ENCODE assay signal across 6 cellular contexts in the genomic region with DNA sequence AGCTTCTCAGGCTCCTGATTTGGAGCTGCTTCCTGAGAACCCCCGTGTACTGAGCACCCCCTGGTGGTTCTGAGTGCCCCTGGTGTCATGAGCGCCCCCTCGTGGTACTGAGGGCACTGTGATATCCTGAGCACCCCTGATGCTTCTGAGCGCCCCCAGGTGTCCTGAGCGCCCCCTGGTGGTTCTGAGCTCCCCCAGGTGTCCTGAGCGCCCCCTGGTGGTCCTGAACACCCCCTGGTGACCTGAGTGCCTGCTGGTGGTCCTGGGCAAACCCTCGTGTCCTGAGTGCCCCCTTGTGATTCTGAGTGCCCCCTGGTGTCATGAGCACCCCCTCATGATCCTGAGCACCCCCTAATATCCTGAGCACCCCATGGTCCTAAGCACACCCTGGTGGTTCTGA.
DNase-seq lines count a peak whose midpoint lies in the region; ATAC-seq, FAIRE-seq and TF ChIP-seq lines count a peak whose summit lies in the region.
"Not testable (repeated sequence)": the region's sequence is repeated elsewhere in the genome, so short reads cannot be mapped to it uniquely, and the experiment has no call there.

No MANE protein-coding gene starts in this region.

- H3F3A ChIP-seq in PC-9 (ENCODE audit: insufficient read depth, low read depth); SK-N-SH (replicated peaks; ENCODE audit: insufficient read depth): not testable (repeated sequence)

- POLR2A ChIA-PET in PC-9 (lab: Charles Lee; ENCODE audit: unreplicated experiment); SK-N-SH (lab: Yijun Ruan, JAX); HepG2 (lab: Yijun Ruan, JAX): not testable (repeated sequence)

- not testable (repeated sequence) for ATAC-seq in activated T-cell treated with anti-CD3 and anti-CD28 coated beads, Interleukin-2, amount 50 U/mL, for 72 hours (replicated peaks in 1 of 2)
- ATAC-seq in HepG2 = peak; percentile 32; the same call in 2 of the 3 replicates

- in situ Hi-C loops in HepG2 (cut with HindIII; ENCODE audit: extremely low pct_ligation_motif_present, low pct_unique_long_range_greater_than_20kb) = not testable (repeated sequence)

- WGBS in SK-N-SH (ENCODE audit: low lambda C conversion rate) = no CpG with 5 or more reads among the region's 7 CpGs
- WGBS in HepG2 (ENCODE audit: low lambda C conversion rate) = 0% methylated on average over 1 of the region's 7 CpGs

- H3K27ac Mint-ChIP-seq in activated T-cell treated with anti-CD3 and anti-CD28 coated beads, Interleukin-2, amount 50 U/mL, for 72 hours = not testable (repeated sequence)

- TF ChIP-seq POLR2A in HepG2 (IDR thresholded peaks at IDR 0.05; ENCODE audit: insufficient read depth in 1 of 2, low read depth in 2 of 2, low read length in 2 of 2) = not testable (repeated sequence)

- not testable (repeated sequence) for H3K27me3 Mint-ChIP-seq in activated T-cell treated with anti-CD3 and anti-CD28 coated beads, Interleukin-2, amount 50 U/mL, for 72 hours (ENCODE audit: low read depth)

- not testable (repeated sequence) for H3K9me2 ChIP-seq in PC-9 (ENCODE audit: insufficient read depth); SK-N-SH

- FAIRE-seq in HepG2 (lab: Jason Lieb, UNC) = not testable (repeated sequence)

- H3K79me2 ChIP-seq in PC-9 (ENCODE audit: low read depth); SK-N-SH (ENCODE audit: insufficient read depth); HepG2 (ENCODE audit: insufficient read depth, low read length): not testable (repeated sequence)

- not testable (repeated sequence) for H3K9me3 Mint-ChIP-seq in activated T-cell treated with anti-CD3 and anti-CD28 coated beads, Interleukin-2, amount 50 U/mL, for 72 hours

- not testable (repeated sequence) for H2AFZ ChIP-seq in PC-9; SK-N-SH (ENCODE audit: low read depth); HepG2 (ENCODE audit: low read length)

- H3K4me1 ChIP-seq in PC-9 (replicated peaks; ENCODE audit: insufficient read depth); SK-N-SH (ENCODE audit: control insufficient read depth in 1 of 2, insufficient read depth in 2 of 2, low read depth in 1 of 2, low read length in 1 of 2); HepG2 (ENCODE audit: insufficient read depth, low read length): not testable (repeated sequence)

- H3K4me1 Mint-ChIP-seq in activated T-cell treated with anti-CD3 and anti-CD28 coated beads, Interleukin-2, amount 50 U/mL, for 72 hours (ENCODE audit: low read depth) = not testable (repeated sequence)

- TF ChIP-seq CTCF in C4-2B (conservative IDR thresholded peaks at IDR 0.05) = peak; percentile 30
- peak; percentile 25; the same call in 1 of the 2 replicates for TF ChIP-seq CTCF in LNCAP (IDR thresholded peaks at IDR 0.05)
- peak; percentile 40 for TF ChIP-seq CTCF in PC-9 (conservative IDR thresholded peaks at IDR 0.05)
- TF ChIP-seq CTCF in SK-N-SH (IDR thresholded peaks at IDR 0.05) = peak; percentile 43
- TF ChIP-seq CTCF in HepG2 (CRISPR knock-in tag; IDR thresholded peaks at IDR 0.05) = peak; percentile 63

- H3K9me3 ChIP-seq in PC-9 (ENCODE audit: insufficient read depth, low read depth); SK-N-SH; HepG2 (ENCODE audit: low read length): not testable (repeated sequence)

- not testable (repeated sequence) for H3K36me3 ChIP-seq in PC-9 (ENCODE audit: low read depth); SK-N-SH (replicated peaks in 1 of 2; ENCODE audit: control insufficient read depth in 1 of 2, insufficient read depth in 2 of 2, low read length in 1 of 2); HepG2 (replicated peaks in 1 of 2; ENCODE audit: control insufficient read depth in 1 of 2, insufficient read depth in 2 of 2, low read length in 2 of 2)

- CTCF ChIA-PET in PC-9 (lab: Charles Lee); SK-N-SH (lab: Yijun Ruan, JAX); HepG2 (lab: Yijun Ruan, JAX; ENCODE audit: low intra/inter-chr PET ratio, low total read pairs): not testable (repeated sequence)

- peak in 1 of 2 experiments; percentile 20 for DNase-seq in PC-9
- DNase-seq in SK-N-SH; HepG2 (ENCODE audit: low spot score): not testable (repeated sequence)
- peak; percentile 8 to 19 for DNase-seq in activated T-cell treated with anti-CD3 and anti-CD28 coated beads, Interleukin-2, amount 50 U/mL, for 72 hours

- not testable (repeated sequence) for H4K20me1 ChIP-seq in PC-9 (ENCODE audit: insufficient read depth); SK-N-SH (ENCODE audit: insufficient read depth); HepG2 (ENCODE audit: insufficient read depth, low read length)

- H3K27me3 ChIP-seq in PC-9 (ENCODE audit: insufficient read depth, low read depth); SK-N-SH (ENCODE audit: insufficient read depth); HepG2 (ENCODE audit: control insufficient read depth in 1 of 2, insufficient read depth in 2 of 2, low read length in 2 of 2): not testable (repeated sequence)

- not testable (repeated sequence) for BruUV-seq in PC-9 (replicated peaks; lab: Mats Ljungman, UMichigan); HepG2 (replicated peaks; lab: Mats Ljungman, UMichigan)

- not testable (repeated sequence) for H3K4me3 Mint-ChIP-seq in activated T-cell treated with anti-CD3 and anti-CD28 coated beads, Interleukin-2, amount 50 U/mL, for 72 hours

- not testable (repeated sequence) for H3K9ac ChIP-seq in SK-N-SH; HepG2 (ENCODE audit: insufficient read depth, low read depth, low read length)

- not testable (repeated sequence) for TF ChIP-seq EP300 in SK-N-SH (IDR thresholded peaks at IDR 0.05; ENCODE audit: borderline replicate concordance in 1 of 2, low read depth in 1 of 2, low read length in 1 of 2); HepG2 (IDR thresholded peaks at IDR 0.05; ENCODE audit: low read depth in 2 of 2, low read length in 2 of 2); HepG2 (CRISPR knock-in tag; IDR thresholded peaks at IDR 0.05; ENCODE audit: borderline replicate concordance)

- intact Hi-C loops in PC-9 (cut with micrococcal nuclease; ENCODE audit: unreplicated experiment); HepG2 (cut with micrococcal nuclease; ENCODE audit: unreplicated experiment): not testable (repeated sequence)

- H3K4me2 ChIP-seq in PC-9; SK-N-SH; HepG2 (ENCODE audit: low read depth, low read length): not testable (repeated sequence)

- not testable (repeated sequence) for H3K27ac ChIP-seq in C4-2B; PC-9; SK-N-SH (ENCODE audit: low read depth in 2 of 2, low read length in 1 of 2); HepG2 (ENCODE audit: extremely low read length, insufficient read depth, low read length)

- not testable (repeated sequence) for H3K36me3 Mint-ChIP-seq in activated T-cell treated with anti-CD3 and anti-CD28 coated beads, Interleukin-2, amount 50 U/mL, for 72 hours (ENCODE audit: insufficient read depth in 2 of 2)

- H3K4me3 ChIP-seq in PC-9; SK-N-SH (ENCODE audit: low read depth in 2 of 2, low read length in 1 of 2); HepG2 (replicated peaks in 1 of 3; ENCODE audit: insufficient read depth in 1 of 3, low read depth in 2 of 3, low read length in 3 of 3): not testable (repeated sequence)

- not testable (repeated sequence) for TF ChIP-seq RAD21 in SK-N-SH (IDR thresholded peaks at IDR 0.05; ENCODE audit: low read length); HepG2 (CRISPR knock-in tag; IDR thresholded peaks at IDR 0.05)
